In genomic region chr7:71990138-71990462, GRCh38 we compare ENCODE assay signal across 29 cellular contexts.
"Had no signal": no experiment of that assay in that cellular context is flagged by ENCODE, and none has a peak within 500 bp of the region (broad histone marks: within the 10 kb centered on the region; RNA-seq: fewer than 3 reads in every experiment).

No MANE protein-coding gene starts in this region.

- H3K4me3 ChIP-seq: stomach, suprapubic skin, testis, thoracic aorta, thyroid gland, tibial artery, tibial nerve, transverse colon, upper lobe of left lung, upper lobe of right lung, uterus, vagina had no signal

- H3K4me1 ChIP-seq: stomach, suprapubic skin, testis, thyroid gland, tibial artery, tibial nerve, transverse colon, upper lobe of left lung, upper lobe of right lung, uterus, vagina had no signal

- H3K27ac ChIP-seq: stomach, suprapubic skin, testis, thoracic aorta, thyroid gland, tibial artery, tibial nerve, transverse colon, upper lobe of left lung, upper lobe of right lung, uterus, vagina had no signal

- H3K27ac Mint-ChIP-seq: stimulated activated effector memory CD8-positive, alpha-beta T cell treated with anti-CD3 and anti-CD28 coated beads, Interleukin-12 subunit alpha, Interleukin-12 subunit beta, amount 100 ng/mL, for 72 hours; stimulated activated memory B cell treated with anti-CD40 and anti-IgM and Interleukin-4, amounts not matched to agents 10 μg/mL and 1 μg/mL and 100 μg/mL, for 72 hours; stimulated activated naive B cell treated with anti-CD40 and anti-IgM and Interleukin-4, amounts not matched to agents 10 μg/mL and 1 μg/mL and 100 μg/mL, for 72 hours; stimulated activated naive CD8-positive, alpha-beta T cell treated with anti-CD3 and anti-CD28 coated beads, Interleukin-15, amount 100 ng/mL, for 72 hours; stimulated activated naive CD8-positive, alpha-beta T cell treated with anti-CD3 and anti-CD28 coated beads, Interleukin-15, Interleukin-2, amounts not matched to agents 100 ng/mL and 50 ng/mL, for 24 hours; type B pancreatic cell had no signal

- DNase-seq: stimulated activated CD4-positive, alpha-beta T cell treated with anti-CD3 and anti-CD28 coated beads, Interleukin-2, amount 100 ng/mL, for 48 hours; stimulated activated CD4-positive, alpha-beta T cell treated with anti-CD3 and anti-CD28 coated beads, Interleukin-4, amount 100 ng/mL, for 1 hour; stimulated activated CD4-positive, alpha-beta T cell treated with anti-CD3 and anti-CD28 coated beads, Interleukin-4, amount 100 ng/mL, for 24 hours; stimulated activated CD4-positive, alpha-beta T cell treated with anti-CD3 and anti-CD28 coated beads, Interleukin-4, amount 100 ng/mL, for 4 hours; stimulated activated CD8-positive, alpha-beta memory T cell treated with anti-CD3 and anti-CD28 coated beads, Interleukin-4, amount 100 ng/mL, for 48 hours; stimulated activated naive B cell treated with anti-CD40 and anti-IgM and Interleukin-4, amounts not matched to agents 10 μg/mL and 1 μg/mL and 100 μg/mL, for 72 hours; stimulated activated naive CD4-positive, alpha-beta T cell; stimulated activated naive CD4-positive, alpha-beta T cell treated with Interleukin-2 at 50 U/mL for 16 hours; stimulated activated naive CD8-positive, alpha-beta T cell treated with anti-CD3 and anti-CD28 coated beads, Interleukin-15, amount 100 ng/mL, for 72 hours; stimulated activated naive CD8-positive, alpha-beta T cell treated with anti-CD3 and anti-CD28 coated beads, Interleukin-15, Interleukin-2, amounts not matched to agents 100 U/mL and 50 U/mL, for 24 hours; stomach; substantia nigra; testis; thyroid gland; tibial artery; transverse colon; trophoblast cell; upper lobe of left lung; upper lobe of right lung; uterus had no signal

- FAIRE-seq: urothelium cell line had no signal

- H3K9me3 Mint-ChIP-seq: type B pancreatic cell had no signal

- H3K9me3 ChIP-seq: stomach, suprapubic skin, testis, thoracic aorta, thyroid gland, tibial artery, tibial nerve, transverse colon, upper lobe of left lung, upper lobe of right lung, uterus, vagina had no signal

- H3K27me3 Mint-ChIP-seq: stimulated activated memory B cell treated with anti-CD40 and anti-IgM and Interleukin-4, amounts not matched to agents 10 μg/mL and 1 μg/mL and 100 μg/mL, for 72 hours; stimulated activated naive CD8-positive, alpha-beta T cell treated with anti-CD3 and anti-CD28 coated beads, Interleukin-15, amount 100 ng/mL, for 72 hours; stimulated activated naive CD8-positive, alpha-beta T cell treated with anti-CD3 and anti-CD28 coated beads, Interleukin-15, Interleukin-2, amounts not matched to agents 100 ng/mL and 50 ng/mL, for 24 hours had no signal

- H3K4me3 Mint-ChIP-seq: stimulated activated effector memory CD8-positive, alpha-beta T cell treated with anti-CD3 and anti-CD28 coated beads, Interleukin-12 subunit alpha, Interleukin-12 subunit beta, amount 100 ng/mL, for 72 hours; stimulated activated memory B cell treated with anti-CD40 and anti-IgM and Interleukin-4, amounts not matched to agents 10 μg/mL and 1 μg/mL and 100 μg/mL, for 72 hours; stimulated activated naive B cell treated with anti-CD40 and anti-IgM and Interleukin-4, amounts not matched to agents 10 μg/mL and 1 μg/mL and 100 μg/mL, for 72 hours; stimulated activated naive CD8-positive, alpha-beta T cell treated with anti-CD3 and anti-CD28 coated beads, Interleukin-15, amount 100 ng/mL, for 72 hours; stimulated activated naive CD8-positive, alpha-beta T cell treated with anti-CD3 and anti-CD28 coated beads, Interleukin-15, Interleukin-2, amounts not matched to agents 100 ng/mL and 50 ng/mL, for 24 hours; type B pancreatic cell had no signal

- H3K27me3 ChIP-seq: stomach, suprapubic skin, testis, thyroid gland, tibial artery, tibial nerve, transverse colon, upper lobe of left lung, upper lobe of right lung, uterus, vagina had no signal

- H3K4me1 Mint-ChIP-seq: stimulated activated effector memory CD8-positive, alpha-beta T cell treated with anti-CD3 and anti-CD28 coated beads, Interleukin-12 subunit alpha, Interleukin-12 subunit beta, amount 100 ng/mL, for 72 hours; stimulated activated memory B cell treated with anti-CD40 and anti-IgM and Interleukin-4, amounts not matched to agents 10 μg/mL and 1 μg/mL and 100 μg/mL, for 72 hours; stimulated activated naive B cell treated with anti-CD40 and anti-IgM and Interleukin-4, amounts not matched to agents 10 μg/mL and 1 μg/mL and 100 μg/mL, for 72 hours; stimulated activated naive CD8-positive, alpha-beta T cell treated with anti-CD3 and anti-CD28 coated beads, Interleukin-15, amount 100 ng/mL, for 72 hours had no signal

- ATAC-seq: stimulated activated effector memory CD8-positive, alpha-beta T cell treated with anti-CD3 and anti-CD28 coated beads, Interleukin-12 subunit alpha, Interleukin-12 subunit beta, amount 100 ng/mL, for 72 hours; stimulated activated memory B cell treated with anti-CD40 and anti-IgM and Interleukin-4, amounts not matched to agents 10 μg/mL and 1 μg/mL and 100 μg/mL, for 72 hours; stimulated activated naive B cell treated with anti-CD40 and anti-IgM and Interleukin-4, amounts not matched to agents 10 μg/mL and 1 μg/mL and 100 μg/mL, for 72 hours; stimulated activated naive CD8-positive, alpha-beta T cell treated with anti-CD3 and anti-CD28 coated beads, Interleukin-15, amount 100 ng/mL, for 72 hours; stimulated activated naive CD8-positive, alpha-beta T cell treated with anti-CD3 and anti-CD28 coated beads, Interleukin-15, Interleukin-2, amounts not matched to agents 100 U/mL and 50 U/mL, for 24 hours; upper lobe of right lung had no signal

- H3K36me3 Mint-ChIP-seq: stimulated activated effector memory CD8-positive, alpha-beta T cell treated with anti-CD3 and anti-CD28 coated beads, Interleukin-12 subunit alpha, Interleukin-12 subunit beta, amount 100 ng/mL, for 72 hours; stimulated activated memory B cell treated with anti-CD40 and anti-IgM and Interleukin-4, amounts not matched to agents 10 μg/mL and 1 μg/mL and 100 μg/mL, for 72 hours; stimulated activated naive B cell treated with anti-CD40 and anti-IgM and Interleukin-4, amounts not matched to agents 10 μg/mL and 1 μg/mL and 100 μg/mL, for 72 hours; type B pancreatic cell had no signal

- H3K36me3 ChIP-seq: stomach, suprapubic skin, thoracic aorta, thyroid gland, tibial artery, tibial nerve, transverse colon, upper lobe of left lung, upper lobe of right lung, uterus, vagina had no signal
